25 cellular contexts compared by ENCODE assay signal in the genomic region with DNA sequence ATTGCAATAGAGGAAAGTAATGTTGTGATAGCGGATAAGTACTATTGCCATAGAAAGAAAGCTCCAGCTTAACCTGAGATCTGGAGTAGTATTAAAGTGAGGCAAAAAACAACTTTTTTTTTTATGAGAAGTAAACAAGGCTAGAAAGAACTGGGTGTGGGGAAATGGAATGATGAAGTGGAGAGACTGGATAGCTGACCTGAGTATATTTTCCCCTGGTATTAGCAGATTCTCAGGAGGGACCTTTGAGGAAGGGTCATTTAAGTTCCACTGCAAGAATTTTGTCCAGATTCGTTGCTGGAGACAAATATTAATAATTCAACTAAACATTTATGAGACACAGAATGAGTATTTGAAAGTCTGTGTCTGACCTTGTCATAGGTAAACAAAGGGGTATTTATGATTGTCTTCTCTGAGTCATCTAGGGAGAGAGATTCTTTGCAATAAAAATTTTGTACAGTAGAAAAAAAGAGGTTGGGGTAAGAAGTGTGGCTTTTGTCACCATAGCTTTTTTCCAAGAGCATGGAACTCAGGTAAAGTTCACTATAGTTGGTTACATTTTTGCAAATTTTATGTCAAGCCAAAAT.
DNase-seq lines count a peak whose midpoint lies in the region; ATAC-seq and TF ChIP-seq lines count a peak whose summit lies in the region.
"Had no signal": no experiment of that assay in that cellular context is flagged by ENCODE, and none has a peak within 500 bp of the region (broad histone marks: within the 10 kb centered on the region; RNA-seq: fewer than 3 reads in every experiment).

No MANE protein-coding gene starts in this region.

- DNase-seq in HT1080 (ENCODE audit: low read depth) (peak; percentile 18), SW480 (ENCODE audit: low spot score) (peak; percentile 2), foreskin keratinocyte (peak in 1 of 2 donors; percentile 41), amniotic stem cell (lab: John Stamatoyannopoulos, UW) (no peak), UCSD-AML1 (lab: John Stamatoyannopoulos, UW; ENCODE audit: unreplicated experiment) (no peak), immature natural killer cell (no peak)
- no peak for DNase-seq in stimulated activated CD4-positive, alpha-beta T cell treated with anti-CD3 and anti-CD28 coated beads, Interleukin-1b, Interleukin-23, amount 100 ng/mL, for 48 hours
- DNase-seq: Caco-2; CD8-positive, alpha-beta T cell; DMS79 treated with DMSO at 0.1 percent for 48 hours; NCI-H1092; NCI-H1417 treated with DMSO at 0.1 percent for 48 hours; NCI-H1694 treated with DMSO at 0.1 percent for 48 hours; NCI-H2081; NCI-H226; NCI-H510A; NCI-H69; Peyer's patch; SK-N-SH; SW 1271 had no signal

- H3K9me3 Mint-ChIP-seq in immature natural killer cell, result peaks cover 0 to 43% (median 14%) of the 10 kb centered on the region in 6 donors

- peak; percentile 82 for ATAC-seq in foreskin keratinocyte
- ATAC-seq: CD8-positive, alpha-beta T cell had no signal

- H3K4me1 ChIP-seq in ACC112 (ENCODE audit: control insufficient read depth, insufficient read depth, low read length, unreplicated experiment) (peaks cover 9% of the 10 kb centered on the region), foreskin keratinocyte (peaks cover 6% of the 10 kb centered on the region)
- H3K4me1 ChIP-seq: Caco-2, Peyer's patch had no signal

- peaks cover 0 to 2% (median 0%) of the 10 kb centered on the region in 3 donors for H3K36me3 Mint-ChIP-seq in immature natural killer cell
- H3K36me3 Mint-ChIP-seq: CD8-positive, alpha-beta T cell; IgD-negative memory B cell had no signal

- H3K79me2 ChIP-seq in ACC112 (ENCODE audit: control insufficient read depth, insufficient read depth, low read length, unreplicated experiment), result no peaks in the 10 kb centered on the region

- H3K27ac ChIP-seq in ACC112 (ENCODE audit: low read depth, low read length), result no peak overlapping the region
- no peak overlapping the region for H3K27ac ChIP-seq in foreskin keratinocyte
- H3K27ac ChIP-seq: C4-2B, KMS-11, Peyer's patch had no signal

- H2AFZ ChIP-seq in ACC112 (ENCODE audit: low read length, unreplicated experiment), result peak overlapping the region; percentile 25

- H3K27ac Mint-ChIP-seq in immature natural killer cell, result no peak overlapping the region
- H3K27ac Mint-ChIP-seq: B cell; CD8-positive, alpha-beta T cell; IgD-negative memory B cell had no signal

- no peaks in the 10 kb centered on the region for H3K36me3 ChIP-seq in ACC112 (ENCODE audit: insufficient read depth, low read length)
- H3K36me3 ChIP-seq: Peyer's patch had no signal

- no peak overlapping the region for H3K4me3 Mint-ChIP-seq in immature natural killer cell
- H3K4me3 Mint-ChIP-seq: B cell; CD8-positive, alpha-beta T cell; IgD-negative memory B cell had no signal

- peaks cover 0 to 2% (median 0%) of the 10 kb centered on the region in 3 donors for H3K27me3 Mint-ChIP-seq in immature natural killer cell (ENCODE audit: low read depth in 3 of 3)
- H3K27me3 Mint-ChIP-seq: B cell, IgD-negative memory B cell had no signal

- H3K4me1 Mint-ChIP-seq in immature natural killer cell, result no peaks in the 10 kb centered on the region
- H3K4me1 Mint-ChIP-seq: B cell, IgD-negative memory B cell had no signal

- no peaks in the 10 kb centered on the region for H3K27me3 ChIP-seq in ACC112 (ENCODE audit: insufficient read depth, low read length)
- H3K27me3 ChIP-seq in foreskin keratinocyte, result no peaks in the 10 kb centered on the region
- H3K27me3 ChIP-seq: Peyer's patch had no signal

- H3K4me3 ChIP-seq in ACC112 (ENCODE audit: low read depth, low read length), result no peak overlapping the region
- H3K4me3 ChIP-seq: Peyer's patch had no signal

- TF ChIP-seq CTCF in foreskin keratinocyte (conservative IDR thresholded peaks at IDR 0.05), result no peak

Comparison
In these comparisons a context has a peak if more than half of its experiments do, and no peak if none do; other contexts are left out.
1. DNase-seq: peak in HT1080 (single experiment) and SW480 (single experiment); none in amniotic stem cell (single experiment), UCSD-AML1 (single experiment), stimulated activated CD4-positive, alpha-beta T cell treated with anti-CD3 and anti-CD28 coated beads, Interleukin-1b, Interleukin-23, amount 100 ng/mL, for 48 hours (single experiment) and immature natural killer cell (0 of 3).